In the genomic region with DNA sequence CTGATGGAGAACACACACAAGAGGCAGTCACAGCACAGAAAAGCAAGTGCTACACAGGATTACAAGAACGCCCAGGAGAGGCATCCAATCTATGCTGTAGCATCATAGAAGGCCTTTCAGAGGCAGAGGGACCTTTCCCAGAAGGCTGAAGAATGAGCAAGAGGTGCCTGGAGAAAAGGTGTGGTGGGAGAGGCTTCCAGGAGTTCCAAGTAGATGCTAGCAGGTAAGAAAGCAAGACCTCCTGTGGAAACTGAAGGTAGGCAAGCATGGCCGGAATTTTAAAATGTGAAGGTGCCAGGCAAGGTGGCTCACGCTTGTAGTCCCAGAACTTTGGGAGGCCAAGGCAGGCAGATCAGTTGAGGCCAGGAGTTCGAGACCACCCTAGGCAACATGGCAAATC, we compare ENCODE assay signal across 9 cellular contexts. TPM values are rescaled to one million over a fixed set of nuclear protein-coding genes. Genes with fewer than 3 reads are reported as not detected.
DNase-seq lines count a peak whose midpoint lies in the region; ATAC-seq, FAIRE-seq and TF ChIP-seq lines count a peak whose summit lies in the region.
"Had no signal": no experiment of that assay in that cellular context is flagged by ENCODE, and none has a peak within 500 bp of the region (broad histone marks: within the 10 kb centered on the region; RNA-seq: fewer than 3 reads in every experiment).

No MANE protein-coding gene starts in this region.

- POLR2A ChIA-PET in A673 (lab: Charles Lee; ENCODE audit: low non-redundant PET) = no interaction called here
- POLR2A ChIA-PET in naive thymus-derived CD8-positive, alpha-beta T cell (lab: Charles Lee) = no interaction called here

- H3K4me3 ChIP-seq in A673 (ENCODE audit: low read depth, low read length, poor library complexity, severe bottlenecking) (peak overlapping the region; percentile 79), ascending aorta (peak overlapping the region; percentile 71 to 94)

- H3K27me3 Mint-ChIP-seq in naive thymus-derived CD8-positive, alpha-beta T cell = no peaks in the 10 kb centered on the region

- no peak for DNase-seq in A673 (ENCODE audit: low spot score)
- DNase-seq in GM18507 (ENCODE audit: extremely low spot score, insufficient read length, low read depth) = no peak
- DNase-seq in ascending aorta (ENCODE audit: low spot score in 2 of 2) = no peak
- DNase-seq in naive thymus-derived CD8-positive, alpha-beta T cell = no peak
- no peak for DNase-seq in GM13977 (ENCODE audit: low spot score)
- no peak for DNase-seq in GM20000 (ENCODE audit: low spot score)
- DNase-seq in SW480 (ENCODE audit: low spot score) = no peak
- DNase-seq: activated CD8-positive, alpha-beta memory T cell treated with anti-CD3 and anti-CD28 coated beads, Interleukin-2, amount 50 U/mL, for 4 hours had no signal

- CTCF ChIA-PET in A673 (lab: Charles Lee) = no interaction called here

- in situ Hi-C loops in GM13977 (cut with MboI; ENCODE audit: low pct_unique_long_range_greater_than_20kb, low sequenced_read_pairs, unreplicated experiment) = no loop called here

- FAIRE-seq in GM18507 (lab: Jason Lieb, UNC) = peak; percentile 15

- intact Hi-C loops in A673 (cut with micrococcal nuclease; ENCODE audit: unreplicated experiment) = no loop called here
- intact Hi-C loops in ascending aorta (cut with DNase I) = loop anchor here (2.0 to 10.0 kb wide), 5 partner anchors 24 to 1368 kb away; partner anchors contain the start of genes DCTN5, PALB2 and RBBP6

- H3K4me1 ChIP-seq in A673 (ENCODE audit: insufficient read depth, low read length, poor library complexity, severe bottlenecking) (peaks cover 53% of the 10 kb centered on the region), ascending aorta (peaks cover 8 to 35% of the 10 kb centered on the region in 2 donors)

- BruUV-seq in A673 (replicated peaks; lab: Mats Ljungman, UMichigan) = no TSS peak

- H3K27ac ChIP-seq in A673 (ENCODE audit: low read depth, low read length, poor library complexity, severe bottlenecking) = peak overlapping the region; percentile 85
- peak overlapping the region; percentile 44 to 95 for H3K27ac ChIP-seq in ascending aorta

- TF ChIP-seq CTCF in A673 (conservative IDR thresholded peaks at IDR 0.05; ENCODE audit: low read depth, low read length) (no peak), ascending aorta (IDR thresholded peaks at IDR 0.05) (no peak), GM13977 (IDR thresholded peaks at IDR 0.05; ENCODE audit: extremely low read depth, insufficient read depth, missing control alignments) (no peak), GM20000 (IDR thresholded peaks at IDR 0.05; ENCODE audit: extremely low read depth, missing control alignments) (no peak)

- no peaks in the 10 kb centered on the region for H3K9me3 Mint-ChIP-seq in naive thymus-derived CD8-positive, alpha-beta T cell

- H3K27me3 ChIP-seq in A673 (replicated peaks; ENCODE audit: insufficient read depth, low read depth, low read length, poor library complexity) (no peaks in the 10 kb centered on the region), ascending aorta (no peaks in the 10 kb centered on the region)

- H3K36me3 ChIP-seq in A673 (ENCODE audit: insufficient read depth, low read length, poor library complexity, severe bottlenecking) = peaks cover 3% of the 10 kb centered on the region
- H3K36me3 ChIP-seq in ascending aorta = peaks cover 0 to 4% of the 10 kb centered on the region in 2 donors

- H3K4me3 Mint-ChIP-seq in naive thymus-derived CD8-positive, alpha-beta T cell = peak overlapping the region; percentile 0 to 98 (median 92)

- no peak for ATAC-seq in naive thymus-derived CD8-positive, alpha-beta T cell
- no peak for ATAC-seq in HG02588 (IDR thresholded peaks at IDR 0.05; ENCODE audit: unreplicated experiment)

- peaks cover 45 to 91% (median 81%) of the 10 kb centered on the region in 4 donors for H3K4me1 Mint-ChIP-seq in naive thymus-derived CD8-positive, alpha-beta T cell

- H3K9me3 ChIP-seq in A673 (ENCODE audit: low read depth, low read length, poor library complexity, severe bottlenecking) (no peaks in the 10 kb centered on the region), ascending aorta (no peaks in the 10 kb centered on the region)

- H3K36me3 Mint-ChIP-seq in naive thymus-derived CD8-positive, alpha-beta T cell = peaks cover 0 to 28% (median 0%) of the 10 kb centered on the region in 3 donors

- peak overlapping the region; percentile 71 to 99 (median 92) for H3K27ac Mint-ChIP-seq in naive thymus-derived CD8-positive, alpha-beta T cell

RNA-seq across cellular contexts. Expression of gene ARHGAP17, which starts 2.1 kb away (rescaled TPM):
- 144 and 146 TPM in 2 replicates for total RNA-seq in A673 (2021)
- 133 TPM for total RNA-seq in ascending aorta
- 10 to 100 TPM; 69.1 to 69.5 TPM for total RNA-seq in naive thymus-derived CD8-positive, alpha-beta T cell
- polyA plus RNA-seq in naive thymus-derived CD8-positive, alpha-beta T cell = 10 to 100 TPM; 18.2 to 38.6 (median 20.5) TPM
